1 cellular context compared by ENCODE assay signal in the genomic region with DNA sequence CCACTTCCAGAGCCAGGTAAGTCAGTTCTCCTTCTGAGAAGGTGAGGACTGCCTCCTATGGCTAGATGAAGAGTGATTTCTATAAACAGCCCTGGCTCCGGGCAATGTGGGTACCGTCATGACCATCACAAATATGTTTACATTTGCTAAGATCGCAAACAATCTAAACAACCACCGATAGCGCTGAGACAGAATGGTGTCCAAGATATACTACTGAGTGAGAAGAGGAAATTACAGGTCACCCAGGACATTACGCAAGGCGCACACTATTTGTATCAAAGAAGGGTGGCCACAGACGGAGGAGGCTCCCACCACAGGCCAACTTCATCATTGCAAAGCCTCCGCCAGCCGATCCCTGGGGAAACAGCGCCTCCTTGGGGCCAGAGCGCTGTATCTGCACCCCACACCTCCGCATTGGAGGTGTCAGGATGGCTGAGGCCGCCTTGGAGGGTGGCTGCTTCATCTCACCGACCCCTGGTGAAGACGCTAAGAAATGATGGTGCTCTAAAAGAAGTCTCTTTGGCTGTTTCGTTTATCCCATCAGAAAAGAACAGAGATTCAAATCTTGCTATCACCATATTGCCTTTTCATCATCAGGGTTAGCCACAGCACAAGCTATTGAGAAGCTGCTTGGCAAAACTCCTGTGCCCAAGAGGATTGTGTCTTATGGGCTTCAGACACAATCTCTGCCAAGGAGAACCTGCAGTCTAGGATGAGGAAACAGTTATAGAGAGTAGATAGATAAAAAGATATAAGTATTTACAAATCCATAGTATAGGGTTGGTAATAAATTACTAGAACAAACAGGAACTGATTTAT.
A peak's percentile ranks its signal among the peaks of the same experiment; 100 is the strongest.
TF ChIP-seq lines count a peak whose summit lies in the region.

No MANE protein-coding gene starts in this region.

TF ChIP-seq in A549, 52 proteins besides CTCF, POLR2A, EP300 and RAD21 (continued from another document):
- TF ChIP-seq GATA3 (IDR thresholded peaks at IDR 0.05; ENCODE audit: borderline replicate concordance) (no peak), MAZ (IDR thresholded peaks at IDR 0.05; ENCODE audit: borderline replicate concordance, low read depth, low read length) (no peak), ESRRA (IDR thresholded peaks at IDR 0.05; ENCODE audit: borderline replicate concordance, low read length) (no peak), CEBPB (IDR thresholded peaks at IDR 0.05) (0 out of 4 replicates have a peak, but pooled peaks of 1 of the 2 experiments have one; percentile 26)
- TF ChIP-seq, protein P1, sequence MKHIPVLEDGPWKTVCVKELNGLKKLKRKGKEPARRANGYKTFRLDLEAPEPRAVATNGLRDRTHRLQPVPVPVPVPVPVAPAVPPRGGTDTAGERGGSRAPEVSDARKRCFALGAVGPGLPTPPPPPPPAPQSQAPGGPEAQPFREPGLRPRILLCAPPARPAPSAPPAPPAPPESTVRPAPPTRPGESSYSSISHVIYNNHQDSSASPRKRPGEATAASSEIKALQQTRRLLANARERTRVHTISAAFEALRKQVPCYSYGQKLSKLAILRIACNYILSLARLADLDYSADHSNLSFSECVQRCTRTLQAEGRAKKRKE (CRISPR knock-in tag; IDR thresholded peaks at IDR 0.05; ENCODE audit: low read depth): no peak
- TF ChIP-seq, protein P2, sequence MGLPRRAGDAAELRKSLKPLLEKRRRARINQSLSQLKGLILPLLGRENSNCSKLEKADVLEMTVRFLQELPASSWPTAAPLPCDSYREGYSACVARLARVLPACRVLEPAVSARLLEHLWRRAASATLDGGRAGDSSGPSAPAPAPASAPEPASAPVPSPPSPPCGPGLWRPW (IDR thresholded peaks at IDR 0.05): no peak
- TF ChIP-seq, protein P3, sequence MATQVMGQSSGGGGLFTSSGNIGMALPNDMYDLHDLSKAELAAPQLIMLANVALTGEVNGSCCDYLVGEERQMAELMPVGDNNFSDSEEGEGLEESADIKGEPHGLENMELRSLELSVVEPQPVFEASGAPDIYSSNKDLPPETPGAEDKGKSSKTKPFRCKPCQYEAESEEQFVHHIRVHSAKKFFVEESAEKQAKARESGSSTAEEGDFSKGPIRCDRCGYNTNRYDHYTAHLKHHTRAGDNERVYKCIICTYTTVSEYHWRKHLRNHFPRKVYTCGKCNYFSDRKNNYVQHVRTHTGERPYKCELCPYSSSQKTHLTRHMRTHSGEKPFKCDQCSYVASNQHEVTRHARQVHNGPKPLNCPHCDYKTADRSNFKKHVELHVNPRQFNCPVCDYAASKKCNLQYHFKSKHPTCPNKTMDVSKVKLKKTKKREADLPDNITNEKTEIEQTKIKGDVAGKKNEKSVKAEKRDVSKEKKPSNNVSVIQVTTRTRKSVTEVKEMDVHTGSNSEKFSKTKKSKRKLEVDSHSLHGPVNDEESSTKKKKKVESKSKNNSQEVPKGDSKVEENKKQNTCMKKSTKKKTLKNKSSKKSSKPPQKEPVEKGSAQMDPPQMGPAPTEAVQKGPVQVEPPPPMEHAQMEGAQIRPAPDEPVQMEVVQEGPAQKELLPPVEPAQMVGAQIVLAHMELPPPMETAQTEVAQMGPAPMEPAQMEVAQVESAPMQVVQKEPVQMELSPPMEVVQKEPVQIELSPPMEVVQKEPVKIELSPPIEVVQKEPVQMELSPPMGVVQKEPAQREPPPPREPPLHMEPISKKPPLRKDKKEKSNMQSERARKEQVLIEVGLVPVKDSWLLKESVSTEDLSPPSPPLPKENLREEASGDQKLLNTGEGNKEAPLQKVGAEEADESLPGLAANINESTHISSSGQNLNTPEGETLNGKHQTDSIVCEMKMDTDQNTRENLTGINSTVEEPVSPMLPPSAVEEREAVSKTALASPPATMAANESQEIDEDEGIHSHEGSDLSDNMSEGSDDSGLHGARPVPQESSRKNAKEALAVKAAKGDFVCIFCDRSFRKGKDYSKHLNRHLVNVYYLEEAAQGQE (IDR thresholded peaks at IDR 0.05): no peak
